In the genomic region with DNA sequence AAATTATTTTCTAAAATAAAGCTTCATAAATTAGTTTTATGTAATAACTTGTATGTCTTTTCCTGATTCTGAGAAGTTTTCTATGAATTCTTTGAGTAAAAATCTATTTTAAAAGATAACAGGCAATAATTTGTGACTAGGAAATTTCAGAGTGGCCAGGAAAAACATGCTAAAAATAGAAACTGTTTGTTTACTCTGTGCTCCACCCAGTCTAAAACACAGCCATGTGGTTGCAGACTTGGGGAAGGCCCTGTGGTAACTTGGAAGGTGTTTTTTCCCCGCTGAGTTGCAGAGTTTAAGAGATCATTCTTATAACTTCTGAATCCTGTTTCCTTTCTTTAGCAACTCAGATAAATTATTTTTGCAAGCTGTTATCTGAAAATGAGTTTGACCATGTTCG, we compare ENCODE assay signal across 9 cellular contexts. TPM values are rescaled to one million over a fixed set of nuclear protein-coding genes. Genes with fewer than 3 reads are reported as not detected.
DNase-seq lines count a peak whose midpoint lies in the region; ATAC-seq, FAIRE-seq and TF ChIP-seq lines count a peak whose summit lies in the region.
"Had no signal": no experiment of that assay in that cellular context is flagged by ENCODE, and none has a peak within 500 bp of the region (broad histone marks: within the 10 kb centered on the region; RNA-seq: fewer than 3 reads in every experiment).

No MANE protein-coding gene starts in this region.

- H3K4me3 Mint-ChIP-seq in activated CD8-positive, alpha-beta memory T cell treated with anti-CD3 and anti-CD28 coated beads, Interleukin-2, amount 10 ng/mL, durations not matched to agents 7 days and 5 days = no peak overlapping the region

- H3K27me3 Mint-ChIP-seq in activated CD8-positive, alpha-beta memory T cell treated with anti-CD3 and anti-CD28 coated beads, Interleukin-2, amount 10 ng/mL, durations not matched to agents 7 days and 5 days = no peaks in the 10 kb centered on the region

- H3K9me1 ChIP-seq in endothelial cell of umbilical vein (replicated peaks; ENCODE audit: control insufficient read depth, extremely low read depth, insufficient read depth, low read length) = no peaks in the 10 kb centered on the region

- H3K27ac Mint-ChIP-seq in activated CD8-positive, alpha-beta memory T cell treated with anti-CD3 and anti-CD28 coated beads, Interleukin-2, amount 10 ng/mL, durations not matched to agents 7 days and 5 days = no peak overlapping the region

- TF ChIP-seq CTCF in endothelial cell of umbilical vein (IDR thresholded peaks at IDR 0.05; ENCODE audit: extremely low read depth in 1 of 2, insufficient read depth in 1 of 2, low read depth in 1 of 2, low read length in 2 of 2) (no peak), stomach (IDR thresholded peaks at IDR 0.05) (no peak), coronary artery (IDR thresholded peaks at IDR 0.05) (no peak)

- no peak for FAIRE-seq in endothelial cell of umbilical vein (lab: Jason Lieb, UNC)

- WGBS in stomach, 5 donors = 5 to 14% (median 12%) methylated on average over 2 of the region's 2 CpGs

- H3K27ac ChIP-seq in endothelial cell of umbilical vein (ENCODE audit: insufficient read depth, low read depth, low read length) = peak overlapping the region; percentile 78
- H3K27ac ChIP-seq in stomach = peak overlapping the region in 3 of 5 donors; percentile 19 to 64 (median 25)
- H3K27ac ChIP-seq in coronary artery = no peak overlapping the region
- H3K27ac ChIP-seq: HL-60 had no signal

- CTCF ChIA-PET in activated CD8-positive, alpha-beta memory T cell treated with anti-CD3 and anti-CD28 coated beads, Interleukin-2, amount 10 ng/mL, durations not matched to agents 7 days and 5 days (lab: Charles Lee) = interaction anchor here (1.1 kb wide), 1 partner anchor 17 kb away, joined by 3 read pairs; no protein-coding TSS in a partner anchor
- CTCF ChIA-PET in endothelial cell of umbilical vein (lab: Charles Lee) = interaction anchor here (1.3 to 4.2 kb wide), 3 partner anchors 10 to 21 kb away, joined by 3 to 33 read pairs (median 4); a partner anchor contains a TSS

- TF ChIP-seq POLR2A in endothelial cell of umbilical vein (IDR thresholded peaks at IDR 0.05; ENCODE audit: low read depth, low read length) (no peak), stomach (IDR thresholded peaks at IDR 0.05) (no peak)

- POLR2A ChIA-PET in endothelial cell of umbilical vein (lab: Charles Lee) = no interaction called here

- H3K4me1 Mint-ChIP-seq in activated CD8-positive, alpha-beta memory T cell treated with anti-CD3 and anti-CD28 coated beads, Interleukin-2, amount 10 ng/mL, durations not matched to agents 7 days and 5 days = peaks cover 49% of the 10 kb centered on the region

- H2AFZ ChIP-seq in endothelial cell of umbilical vein (ENCODE audit: low read depth, low read length) = no peak overlapping the region

- dilution Hi-C loops in endothelial cell of umbilical vein (cut with MboI; ENCODE audit: extremely low pct_ligation_motif_present, low sequenced_read_pairs) = no loop called here

- H3K27me3 ChIP-seq in endothelial cell of umbilical vein (ENCODE audit: control insufficient read depth in 2 of 2, insufficient read depth in 2 of 2, low read length in 2 of 2) (no peaks in the 10 kb centered on the region), stomach (no peaks in the 10 kb centered on the region)

- no peaks in the 10 kb centered on the region for H3K9me3 Mint-ChIP-seq in activated CD8-positive, alpha-beta memory T cell treated with anti-CD3 and anti-CD28 coated beads, Interleukin-2, amount 10 ng/mL, durations not matched to agents 7 days and 5 days (ENCODE audit: low read depth)

- H3K9ac ChIP-seq in endothelial cell of umbilical vein (replicated peaks; ENCODE audit: extremely low read depth, insufficient read depth, low read length) = peak overlapping the region; percentile 40

- peaks cover 4% of the 10 kb centered on the region for H3K79me2 ChIP-seq in endothelial cell of umbilical vein (ENCODE audit: control insufficient read depth, insufficient read depth, low read length)

- no TSS peak for BruUV-seq in endothelial cell of umbilical vein (replicated peaks; lab: Mats Ljungman, UMichigan)

- H3K4me1 ChIP-seq in endothelial cell of umbilical vein (ENCODE audit: control insufficient read depth, extremely low read depth, insufficient read depth, low read length) (peaks cover 34% of the 10 kb centered on the region), stomach (peaks cover 10 to 47% (median 23%) of the 10 kb centered on the region in 4 donors)

- intact Hi-C loops in endothelial cell of umbilical vein (cut with micrococcal nuclease) (loop anchor here (1.0 to 2.0 kb wide), 2 partner anchors 21 to 42 kb away; no protein-coding TSS in a partner anchor), stomach (cut with DNase I; ENCODE audit: low total_unique reads) (no loop called here)

- peak overlapping the region; percentile 89 for H3K4me2 ChIP-seq in endothelial cell of umbilical vein (ENCODE audit: insufficient read depth, low read length)

- peaks cover 17% of the 10 kb centered on the region for H3K36me3 Mint-ChIP-seq in activated CD8-positive, alpha-beta memory T cell treated with anti-CD3 and anti-CD28 coated beads, Interleukin-2, amount 10 ng/mL, durations not matched to agents 7 days and 5 days

- TF ChIP-seq EP300 in stomach (IDR thresholded peaks at IDR 0.05) = no peak

- H3K4me3 ChIP-seq in endothelial cell of umbilical vein (replicated peaks in 1 of 3; ENCODE audit: insufficient read depth in 1 of 3, low read depth in 1 of 3, low read length in 3 of 3) (no peak overlapping the region), stomach (no peak overlapping the region), coronary artery (no peak overlapping the region)

- no peaks in the 10 kb centered on the region for H3K36me3 ChIP-seq in endothelial cell of umbilical vein (ENCODE audit: control insufficient read depth in 2 of 2, extremely low read depth in 1 of 2, insufficient read depth in 2 of 2, low read length in 2 of 2)
- H3K36me3 ChIP-seq in stomach = no peaks in the 10 kb centered on the region

- no peaks in the 10 kb centered on the region for H3K9me3 ChIP-seq in endothelial cell of umbilical vein (replicated peaks; ENCODE audit: control insufficient read depth, insufficient read depth, low read length)
- no peaks in the 10 kb centered on the region for H3K9me3 ChIP-seq in stomach

- DNase-seq in activated CD8-positive, alpha-beta memory T cell treated with anti-CD3 and anti-CD28 coated beads, Interleukin-2, amount 10 ng/mL, durations not matched to agents 7 days and 5 days = no peak
- no peak for DNase-seq in activated CD8-positive, alpha-beta memory T cell treated with anti-CD3 and anti-CD28 coated beads, Interleukin-2, amount 50 U/mL, for 48 hours
- DNase-seq in NCI-H2227 (lab: John Stamatoyannopoulos, UW; ENCODE audit: unreplicated experiment) (peak; percentile 5), endothelial cell of umbilical vein (ENCODE audit: low read depth, low spot score) (peak; percentile 65), stomach (no peak), retina (no peak), coronary artery (ENCODE audit: low spot score) (no peak)

- peak; percentile 35 for ATAC-seq in activated CD8-positive, alpha-beta memory T cell treated with anti-CD3 and anti-CD28 coated beads, Interleukin-2, amount 10 ng/mL, durations not matched to agents 7 days and 5 days
- ATAC-seq in GM21825 (IDR thresholded peaks at IDR 0.05; ENCODE audit: unreplicated experiment) = no peak

- H4K20me1 ChIP-seq in endothelial cell of umbilical vein (replicated peaks; ENCODE audit: control insufficient read depth, extremely low read depth, insufficient read depth, low read length) = no peaks in the 10 kb centered on the region

TF ChIP-seq in endothelial cell of umbilical vein, 7 proteins besides CTCF, POLR2A, EP300 and RAD21:
- no peak for TF ChIP-seq POLR2AphosphoS5 (IDR thresholded peaks at IDR 0.05; ENCODE audit: insufficient read depth, low read depth, low read length)
- TF ChIP-seq MYC (IDR thresholded peaks at IDR 0.05; ENCODE audit: low read depth, low read length) = no peak
- TF ChIP-seq FOS (IDR thresholded peaks at IDR 0.05; ENCODE audit: borderline replicate concordance, insufficient read depth, low read length) = no peak
- TF ChIP-seq JUN (IDR thresholded peaks at IDR 0.05; ENCODE audit: borderline replicate concordance, insufficient read depth, insufficient read length, low read depth) = no peak
- TF ChIP-seq, protein P1, sequence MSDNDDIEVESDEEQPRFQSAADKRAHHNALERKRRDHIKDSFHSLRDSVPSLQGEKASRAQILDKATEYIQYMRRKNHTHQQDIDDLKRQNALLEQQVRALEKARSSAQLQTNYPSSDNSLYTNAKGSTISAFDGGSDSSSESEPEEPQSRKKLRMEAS (IDR thresholded peaks at IDR 0.05; ENCODE audit: insufficient read depth, insufficient read length) = no peak
- no peak for TF ChIP-seq EZH2 (IDR thresholded peaks at IDR 0.05; ENCODE audit: borderline replicate concordance, low read depth, low read length, severe bottlenecking)
- TF ChIP-seq GATA2 (IDR thresholded peaks at IDR 0.05; ENCODE audit: insufficient read depth, insufficient read length, low read depth, low read length) = no peak

RNA-seq across cellular contexts. Expression of a gene that starts 21.9 kb away (rescaled TPM):
- 10 to 100 TPM; 24.4 to 36.8 TPM for total RNA-seq in activated CD8-positive, alpha-beta memory T cell treated with anti-CD3 and anti-CD28 coated beads, Interleukin-2, amount 10 ng/mL, durations not matched to agents 7 days and 5 days
- total RNA-seq in endothelial cell of umbilical vein (9.6 and 10.7 TPM in 2 replicates), stomach (10 to 100 TPM in 3 of 5 donors, 1 to 10 TPM in 2; 2.9 to 34.9 (median 14.3) TPM)
- polyA plus RNA-seq in endothelial cell of umbilical vein (1.5 and 2.3 TPM in 2 replicates), stomach (1 to 10 TPM; 1.0 to 5.8 (median 5.5) TPM)
- polyA plus RNA-seq in endothelial cell of umbilical vein (2011; cell fraction: cytosol; rRNA removed) = 3.6 and 3.8 TPM in 2 replicates
- 5.1 and 6.0 TPM in 2 replicates for polyA plus RNA-seq in endothelial cell of umbilical vein (2011; cell fraction: nucleus; rRNA removed)
- 4.0 and 7.6 TPM in 2 replicates for polyA plus RNA-seq in endothelial cell of umbilical vein (2012)
- polyA minus RNA-seq in endothelial cell of umbilical vein = 8.6 and 9.4 TPM in 2 replicates
- polyA minus RNA-seq in endothelial cell of umbilical vein (2011; cell fraction: cytosol; rRNA and poly(A)+ RNA removed) = 2.7 TPM
- 19.2 and 26.5 TPM in 2 replicates for polyA minus RNA-seq in endothelial cell of umbilical vein (2011; cell fraction: nucleus; rRNA and poly(A)+ RNA removed)

Comparison
In these comparisons a context has a peak if more than half of its experiments do, and no peak if none do; other contexts are left out.
1. DNase-seq: peak in NCI-H2227 (single experiment) and endothelial cell of umbilical vein (single experiment); none in activated CD8-positive, alpha-beta memory T cell treated with anti-CD3 and anti-CD28 coated beads, Interleukin-2, amount 10 ng/mL, durations not matched to agents 7 days and 5 days (single experiment), activated CD8-positive, alpha-beta memory T cell treated with anti-CD3 and anti-CD28 coated beads, Interleukin-2, amount 50 U/mL, for 48 hours (single experiment), stomach (single experiment), retina (single experiment) and coronary artery (single experiment).
2. H3K27ac ChIP-seq: peak in endothelial cell of umbilical vein (single experiment) and stomach (3 of 5); none in coronary artery (0 of 2).